18 cellular contexts compared by ENCODE assay signal in genomic region chr2:240397924-240398611, GRCh38. TPM values are rescaled to one million over a fixed set of nuclear protein-coding genes. Genes with fewer than 3 reads are reported as not detected.
DNase-seq lines count a peak whose midpoint lies in the region; ATAC-seq lines count a peak whose summit lies in the region.
"Had no signal": no experiment of that assay in that cellular context is flagged by ENCODE, and none has a peak within 500 bp of the region (broad histone marks: within the 10 kb centered on the region; RNA-seq: fewer than 3 reads in every experiment).

No MANE protein-coding gene starts in this region.

- CTCF ChIA-PET in activated CD4-positive, alpha-beta memory T cell treated with anti-CD3 and anti-CD28 coated beads for 36 hours (lab: Charles Lee): no interaction called here
- CTCF ChIA-PET in activated CD4-positive, alpha-beta memory T cell treated with anti-CD3 and anti-CD28 coated beads, Interleukin-2, amount 10 ng/mL, durations not matched to agents 7 days and 5 days (lab: Charles Lee): no interaction called here

- no peaks in the 10 kb centered on the region for H3K36me3 Mint-ChIP-seq in activated CD4-positive, alpha-beta memory T cell treated with anti-CD3 and anti-CD28 coated beads for 36 hours
- H3K36me3 Mint-ChIP-seq in activated CD4-positive, alpha-beta memory T cell treated with anti-CD3 and anti-CD28 coated beads, Interleukin-2, amount 10 ng/mL, durations not matched to agents 7 days and 5 days (ENCODE audit: low read depth): no peaks in the 10 kb centered on the region
- H3K36me3 Mint-ChIP-seq: activated naive CD4-positive, alpha-beta T cell treated with anti-CD3 and anti-CD28 coated beads, Interleukin-2, amount 50 U/mL, for 24 hours had no signal

- intact Hi-C loops in activated CD4-positive, alpha-beta memory T cell treated with anti-CD3 and anti-CD28 coated beads for 36 hours (cut with micrococcal nuclease): no loop called here

- no peak overlapping the region for H3K27ac Mint-ChIP-seq in activated CD4-positive, alpha-beta memory T cell treated with anti-CD3 and anti-CD28 coated beads for 36 hours
- no peak overlapping the region for H3K27ac Mint-ChIP-seq in activated CD4-positive, alpha-beta memory T cell treated with anti-CD3 and anti-CD28 coated beads, Interleukin-2, amount 10 ng/mL, durations not matched to agents 7 days and 5 days
- H3K27ac Mint-ChIP-seq: activated CD4-positive, alpha-beta T cell treated with anti-CD3 and anti-CD28 coated beads, Interleukin-2, amount 10 ng/mL, durations not matched to agents 24 days and 14 days; activated naive CD4-positive, alpha-beta T cell treated with anti-CD3 and anti-CD28 coated beads, Interleukin-2, amount 50 U/mL, for 24 hours had no signal

- H3K27me3 Mint-ChIP-seq in activated CD4-positive, alpha-beta memory T cell treated with anti-CD3 and anti-CD28 coated beads for 36 hours: no peaks in the 10 kb centered on the region
- H3K27me3 Mint-ChIP-seq in activated CD4-positive, alpha-beta memory T cell treated with anti-CD3 and anti-CD28 coated beads, Interleukin-2, amount 10 ng/mL, durations not matched to agents 7 days and 5 days: no peaks in the 10 kb centered on the region
- H3K27me3 Mint-ChIP-seq: activated CD4-positive, alpha-beta T cell treated with anti-CD3 and anti-CD28 coated beads, Interleukin-2, amount 10 ng/mL, durations not matched to agents 24 days and 14 days; activated naive CD4-positive, alpha-beta T cell treated with anti-CD3 and anti-CD28 coated beads, Interleukin-2, amount 50 U/mL, for 24 hours had no signal

- H3K9me3 Mint-ChIP-seq in activated CD4-positive, alpha-beta memory T cell treated with anti-CD3 and anti-CD28 coated beads for 36 hours: no peaks in the 10 kb centered on the region
- no peaks in the 10 kb centered on the region for H3K9me3 Mint-ChIP-seq in activated CD4-positive, alpha-beta memory T cell treated with anti-CD3 and anti-CD28 coated beads, Interleukin-2, amount 10 ng/mL, durations not matched to agents 7 days and 5 days
- H3K9me3 Mint-ChIP-seq: activated CD4-positive, alpha-beta T cell treated with anti-CD3 and anti-CD28 coated beads, Interleukin-2, amount 10 ng/mL, durations not matched to agents 24 days and 14 days; activated naive CD4-positive, alpha-beta T cell treated with anti-CD3 and anti-CD28 coated beads, Interleukin-2, amount 50 U/mL, for 24 hours had no signal

- no peak overlapping the region for H3K4me3 ChIP-seq in skeletal muscle cell (ENCODE audit: low read depth, low read length)
- H3K4me3 ChIP-seq: BLaER1 treated with 17β-estradiol and CSF1 and Interleukin-3, amounts not matched to agents 10 nM and 100 nM; esophagus squamous epithelium; pancreas; SK-N-MC; skin epidermis; thoracic aorta had no signal

- H3K4me3 Mint-ChIP-seq in activated CD4-positive, alpha-beta memory T cell treated with anti-CD3 and anti-CD28 coated beads for 36 hours: no peak overlapping the region
- H3K4me3 Mint-ChIP-seq in activated CD4-positive, alpha-beta memory T cell treated with anti-CD3 and anti-CD28 coated beads, Interleukin-2, amount 10 ng/mL, durations not matched to agents 7 days and 5 days: no peak overlapping the region
- H3K4me3 Mint-ChIP-seq: activated CD4-positive, alpha-beta T cell treated with anti-CD3 and anti-CD28 coated beads, Interleukin-2, amount 10 ng/mL, durations not matched to agents 24 days and 14 days; activated naive CD4-positive, alpha-beta T cell treated with anti-CD3 and anti-CD28 coated beads, Interleukin-2, amount 50 U/mL, for 24 hours had no signal

- DNase-seq in activated CD4-positive, alpha-beta memory T cell treated with anti-CD3 and anti-CD28 coated beads for 36 hours: peak; percentile 4
- no peak for DNase-seq in activated CD4-positive, alpha-beta memory T cell treated with anti-CD3 and anti-CD28 coated beads, Interleukin-2, amount 10 ng/mL, durations not matched to agents 7 days and 5 days
- peak; percentile 75 for DNase-seq in brain pericyte (ENCODE audit: low read depth, low spot score)
- peak; percentile 44 for DNase-seq in islet precursor cell
- DNase-seq in skeletal muscle cell (ENCODE audit: low read depth): peak; percentile 36
- DNase-seq in NCI-H524 treated with DMSO at 0.1 percent for 48 hours (lab: John Stamatoyannopoulos, UW): no peak
- no peak for DNase-seq in NCI-H146 treated with DMSO at 0.1 percent for 48 hours (lab: John Stamatoyannopoulos, UW; ENCODE audit: unreplicated experiment)
- DNase-seq: 8988T; activated CD4-positive, alpha-beta T cell treated with anti-CD3 and anti-CD28 coated beads, Interleukin-2, amount 10 ng/mL, durations not matched to agents 24 days and 14 days; esophagus squamous epithelium; NCI-H2081 treated with DMSO at 0.1 percent for 48 hours had no signal

- ATAC-seq in activated CD4-positive, CD25-positive, alpha-beta regulatory T cell treated with anti-CD3 and anti-CD28 coated beads, Interleukin-2, amount 50 U/mL, for 24 hours: no peak
- ATAC-seq: pancreas had no signal

- POLR2A ChIA-PET in activated CD4-positive, alpha-beta memory T cell treated with anti-CD3 and anti-CD28 coated beads for 36 hours (lab: Charles Lee): no interaction called here
- POLR2A ChIA-PET in activated CD4-positive, alpha-beta memory T cell treated with anti-CD3 and anti-CD28 coated beads, Interleukin-2, amount 10 ng/mL, durations not matched to agents 7 days and 5 days (lab: Charles Lee): no interaction called here

- H3K4me1 Mint-ChIP-seq in activated CD4-positive, alpha-beta memory T cell treated with anti-CD3 and anti-CD28 coated beads for 36 hours (ENCODE audit: low read depth): peaks cover 11% of the 10 kb centered on the region
- H3K4me1 Mint-ChIP-seq in activated CD4-positive, alpha-beta memory T cell treated with anti-CD3 and anti-CD28 coated beads, Interleukin-2, amount 10 ng/mL, durations not matched to agents 7 days and 5 days: peaks cover 12% of the 10 kb centered on the region

RNA-seq across cellular contexts. Expression of gene GPC1, which starts 37.4 kb away (rescaled TPM):
- 1 to 10 TPM; 4.7 to 4.9 TPM for total RNA-seq in activated CD4-positive, alpha-beta memory T cell treated with anti-CD3 and anti-CD28 coated beads for 36 hours
- total RNA-seq in activated CD4-positive, alpha-beta memory T cell treated with anti-CD3 and anti-CD28 coated beads, Interleukin-2, amount 10 ng/mL, durations not matched to agents 7 days and 5 days: 1 to 10 TPM; 5.8 to 7.9 TPM

Comparison
In these comparisons a context has a peak if more than half of its experiments do, and no peak if none do; other contexts are left out.
1. DNase-seq: peak in activated CD4-positive, alpha-beta memory T cell treated with anti-CD3 and anti-CD28 coated beads for 36 hours (single experiment), brain pericyte (single experiment), islet precursor cell (single experiment) and skeletal muscle cell (single experiment); none in activated CD4-positive, alpha-beta memory T cell treated with anti-CD3 and anti-CD28 coated beads, Interleukin-2, amount 10 ng/mL, durations not matched to agents 7 days and 5 days (single experiment), NCI-H524 treated with DMSO at 0.1 percent for 48 hours (single experiment) and NCI-H146 treated with DMSO at 0.1 percent for 48 hours (single experiment).